In genomic region chr9:127945942-127946341, GRCh38 we compare ENCODE assay signal across 24 cellular contexts. TPM values are rescaled to one million over a fixed set of nuclear protein-coding genes. Genes with fewer than 3 reads are reported as not detected.
A peak's percentile ranks its signal among the peaks of the same experiment; 100 is the strongest.
DNase-seq lines count a peak whose midpoint lies in the region; ATAC-seq and TF ChIP-seq lines count a peak whose summit lies in the region.
"Had no signal": no experiment of that assay in that cellular context is flagged by ENCODE, and none has a peak within 500 bp of the region (broad histone marks: within the 10 kb centered on the region; RNA-seq: fewer than 3 reads in every experiment).

No MANE protein-coding gene starts in this region.

- intact Hi-C loops in transverse colon (cut with DNase I; ENCODE audit: low total_unique reads): no loop called here
- intact Hi-C loops in psoas muscle (cut with DNase I): loop anchor here in 1 of 2 donors (2.0 to 10.0 kb wide), 2 partner anchors 89 to 169 kb away; no protein-coding TSS in a partner anchor

- H3K9me3 ChIP-seq in BLaER1 (no peaks in the 10 kb centered on the region), transverse colon (no peaks in the 10 kb centered on the region), psoas muscle (no peaks in the 10 kb centered on the region)
- H3K9me3 ChIP-seq: HAP-1 had no signal

- H3K9ac ChIP-seq in BLaER1: no peak overlapping the region

- H3K4me1 ChIP-seq in BLaER1 (peaks cover 60% of the 10 kb centered on the region), transverse colon (peaks cover 3 to 8% (median 4%) of the 10 kb centered on the region in 4 donors), psoas muscle (peaks cover 7% of the 10 kb centered on the region)

- peak overlapping the region; percentile 54 for H3K27ac Mint-ChIP-seq in activated CD4-positive, alpha-beta T cell treated with anti-CD3 and anti-CD28 coated beads, Interleukin-2, amount 10 ng/mL, durations not matched to agents 7 days and 5 days
- H3K27ac Mint-ChIP-seq in WTC11: 0 out of 2 replicates have a peak overlapping the region, but pooled peaks have one; percentile 36
- H3K27ac Mint-ChIP-seq: activated CD8-positive, alpha-beta memory T cell treated with anti-CD3 and anti-CD28 coated beads, Interleukin-2, amount 10 ng/mL, durations not matched to agents 7 days and 5 days; endodermal cell; nephron; progenitor cell of endocrine pancreas; T-helper 2 cell treated with Interferon-gamma antibody and Interleukin-4, amounts not matched to agents 5 μg/mL and 100 μg/mL, for 36 hours had no signal

- no peak overlapping the region for H3K4me3 Mint-ChIP-seq in activated CD4-positive, alpha-beta T cell treated with anti-CD3 and anti-CD28 coated beads, Interleukin-2, amount 10 ng/mL, durations not matched to agents 7 days and 5 days
- H3K4me3 Mint-ChIP-seq in WTC11: no peak overlapping the region
- H3K4me3 Mint-ChIP-seq: activated CD8-positive, alpha-beta memory T cell treated with anti-CD3 and anti-CD28 coated beads, Interleukin-2, amount 10 ng/mL, durations not matched to agents 7 days and 5 days; activated T-helper 17 cell treated with anti-CD3 and anti-CD28 coated beads, Interleukin-2, amount 50 U/mL, for 72 hours; endodermal cell; nephron; T-helper 2 cell treated with Interferon-gamma antibody and Interleukin-4, amounts not matched to agents 5 μg/mL and 100 μg/mL, for 36 hours had no signal

- 0 out of 2 replicates have a peak overlapping the region, but pooled peaks have one; percentile 39 for H3K27ac ChIP-seq in BLaER1
- H3K27ac ChIP-seq in layer of hippocampus (ENCODE audit: low read depth, low read length): peak overlapping the region; percentile 50
- H3K27ac ChIP-seq in transverse colon: no peak overlapping the region
- no peak overlapping the region for H3K27ac ChIP-seq in psoas muscle
- H3K27ac ChIP-seq: SK-N-MC had no signal

- H3K4me1 Mint-ChIP-seq in activated CD4-positive, alpha-beta T cell treated with anti-CD3 and anti-CD28 coated beads, Interleukin-2, amount 10 ng/mL, durations not matched to agents 7 days and 5 days: peaks cover 61% of the 10 kb centered on the region
- H3K4me1 Mint-ChIP-seq in WTC11: peaks cover 22% of the 10 kb centered on the region
- H3K4me1 Mint-ChIP-seq: endodermal cell had no signal

- peaks cover 73% of the 10 kb centered on the region for H3K36me3 Mint-ChIP-seq in activated CD4-positive, alpha-beta T cell treated with anti-CD3 and anti-CD28 coated beads, Interleukin-2, amount 10 ng/mL, durations not matched to agents 7 days and 5 days (ENCODE audit: low read depth)
- peaks cover 5% of the 10 kb centered on the region; the same call in 1 of the 2 replicates for H3K36me3 Mint-ChIP-seq in WTC11

- H3K27me3 ChIP-seq in BLaER1 (no peaks in the 10 kb centered on the region), layer of hippocampus (ENCODE audit: control insufficient read depth, insufficient read depth, low read length) (no peaks in the 10 kb centered on the region), transverse colon (no peaks in the 10 kb centered on the region), psoas muscle (ENCODE audit: insufficient read depth in 3 of 3, low read length in 2 of 3) (no peaks in the 10 kb centered on the region)

- CTCF ChIA-PET in activated CD4-positive, alpha-beta T cell treated with anti-CD3 and anti-CD28 coated beads, Interleukin-2, amount 10 ng/mL, durations not matched to agents 7 days and 5 days (lab: Charles Lee): interaction anchor here (6.9 kb wide), 1 partner anchor 89 kb away, joined by 103 read pairs; no protein-coding TSS in a partner anchor
- CTCF ChIA-PET in WTC11 (lab: Charles Lee): interaction anchor here (1.4 kb wide), 1 partner anchor 10 kb away, joined by 5 read pairs; no protein-coding TSS in a partner anchor

- WGBS in transverse colon (ENCODE audit: low coverage in 1 of 2), 2 donors: 88 to 90% methylated on average over 2 to 9 of the region's 9 CpGs
- WGBS in psoas muscle, 3 donors: 83 to 86% (median 83%) methylated on average over 9 of the region's 9 CpGs

- H3K36me3 ChIP-seq in BLaER1 (peaks cover 30% of the 10 kb centered on the region), transverse colon (peaks cover 0 to 12% (median 0%) of the 10 kb centered on the region in 4 donors), psoas muscle (ENCODE audit: insufficient read depth in 1 of 2, low read depth in 1 of 2) (peaks cover 0 to 24% of the 10 kb centered on the region in 2 donors)

- no peak for TF ChIP-seq POLR2A in transverse colon (IDR thresholded peaks at IDR 0.05)

- ATAC-seq in WTC11 (no peak), psoas muscle (no peak)
- ATAC-seq: activated CD8-positive, alpha-beta memory T cell treated with anti-CD3 and anti-CD28 coated beads, Interleukin-2, amount 10 ng/mL, durations not matched to agents 7 days and 5 days; activated T-helper 17 cell treated with anti-CD3 and anti-CD28 coated beads, Interleukin-2, amount 50 U/mL, for 72 hours; left colon had no signal

- no peak for TF ChIP-seq CTCF in WTC11 (IDR thresholded peaks at IDR 0.05)
- TF ChIP-seq CTCF in transverse colon (IDR thresholded peaks at IDR 0.05): no peak
- no peak for TF ChIP-seq CTCF in psoas muscle (IDR thresholded peaks at IDR 0.05)

- H3K4me3 ChIP-seq in BLaER1: no peak overlapping the region
- no peak overlapping the region for H3K4me3 ChIP-seq in transverse colon
- no peak overlapping the region for H3K4me3 ChIP-seq in psoas muscle
- H3K4me3 ChIP-seq: HAP-1, SK-N-MC had no signal

- POLR2A ChIA-PET in activated CD4-positive, alpha-beta T cell treated with anti-CD3 and anti-CD28 coated beads, Interleukin-2, amount 10 ng/mL, durations not matched to agents 7 days and 5 days (lab: Charles Lee): no interaction called here
- POLR2A ChIA-PET in WTC11 (lab: Charles Lee): no interaction called here

- H3K27me3 Mint-ChIP-seq in activated CD4-positive, alpha-beta T cell treated with anti-CD3 and anti-CD28 coated beads, Interleukin-2, amount 10 ng/mL, durations not matched to agents 7 days and 5 days: no peaks in the 10 kb centered on the region
- no peaks in the 10 kb centered on the region for H3K27me3 Mint-ChIP-seq in WTC11 (ENCODE audit: low read depth)
- H3K27me3 Mint-ChIP-seq: activated CD8-positive, alpha-beta memory T cell treated with anti-CD3 and anti-CD28 coated beads, Interleukin-2, amount 10 ng/mL, durations not matched to agents 7 days and 5 days; activated T-helper 17 cell treated with anti-CD3 and anti-CD28 coated beads, Interleukin-2, amount 50 U/mL, for 72 hours; progenitor cell of endocrine pancreas had no signal

- in situ Hi-C loops in transverse colon (cut with MboI; ENCODE audit: low pct_ligation_motif_present in 1 of 4, low pct_unique_long_range_greater_than_20kb in 1 of 4, low sequenced_read_pairs in 3 of 4): loop anchor here (5.0 to 10.0 kb wide), 3 partner anchors 86 to 91 kb away; no protein-coding TSS in a partner anchor

- no peaks in the 10 kb centered on the region for H3K9me3 Mint-ChIP-seq in activated CD4-positive, alpha-beta T cell treated with anti-CD3 and anti-CD28 coated beads, Interleukin-2, amount 10 ng/mL, durations not matched to agents 7 days and 5 days
- no peaks in the 10 kb centered on the region for H3K9me3 Mint-ChIP-seq in WTC11
- H3K9me3 Mint-ChIP-seq: activated T-helper 17 cell treated with anti-CD3 and anti-CD28 coated beads, Interleukin-2, amount 50 U/mL, for 72 hours; endodermal cell; nephron; T-helper 2 cell treated with Interferon-gamma antibody and Interleukin-4, amounts not matched to agents 5 μg/mL and 100 μg/mL, for 36 hours had no signal

- H4K20me1 ChIP-seq in BLaER1: peaks cover 30% of the 10 kb centered on the region; the same call in 1 of the 2 replicates

- no peak for TF ChIP-seq EP300 in transverse colon (IDR thresholded peaks at IDR 0.05; ENCODE audit: low read depth)

- H3K4me2 ChIP-seq in BLaER1: peak overlapping the region; percentile 43; the same call in 1 of the 2 replicates

- no peak for DNase-seq in activated CD4-positive, alpha-beta T cell treated with anti-CD3 and anti-CD28 coated beads, Interleukin-2, amount 10 ng/mL, durations not matched to agents 7 days and 5 days
- no peak for DNase-seq in activated CD4-positive, alpha-beta T cell treated with anti-CD3 and anti-CD28 coated beads for 48 hours
- DNase-seq in WTC11 (ENCODE audit: low spot score) (no peak), transverse colon (no peak), RPMI8226 (no peak), psoas muscle (no peak)
- DNase-seq: 8988T; activated CD8-positive, alpha-beta memory T cell treated with anti-CD3 and anti-CD28 coated beads, Interleukin-2, amount 10 ng/mL, durations not matched to agents 7 days and 5 days; AML-193; endodermal cell; Karpas-422; left colon; NCI-H1048; NCI-H187 treated with DMSO at 0.1 percent for 48 hours; NCI-H2227 treated with DMSO at 0.1 percent for 48 hours; small intestine had no signal

RNA-seq across cellular contexts. Expression of gene DPM2, which starts 8.3 kb away (rescaled TPM):
- total RNA-seq in activated CD4-positive, alpha-beta T cell treated with anti-CD3 and anti-CD28 coated beads, Interleukin-2, amount 10 ng/mL, durations not matched to agents 7 days and 5 days: 10 to 100 TPM; 79.9 to 80.4 TPM
- 53.3 to 58.2 TPM (median 56.1 TPM) in 3 replicates for total RNA-seq in WTC11 (2021)
- total RNA-seq in transverse colon: 100 to 1,000 TPM in 1 of 4 donors, 10 to 100 TPM in 3; 20.6 to 249 (median 26.3) TPM
- 10 to 100 TPM in 3 of 4 donors, 1 to 10 TPM in 1; 9.7 to 17.4 (median 12.2) TPM for total RNA-seq in psoas muscle
- polyA plus RNA-seq in psoas muscle: 10 to 100 TPM; 16.6 to 39.6 (median 37.1) TPM

RNA-seq across cellular contexts. Expression of gene PIP5KL1, which starts 15.4 kb away (rescaled TPM):
- 1 to 10 TPM; 2.5 to 4.1 TPM for total RNA-seq in activated CD4-positive, alpha-beta T cell treated with anti-CD3 and anti-CD28 coated beads, Interleukin-2, amount 10 ng/mL, durations not matched to agents 7 days and 5 days
- total RNA-seq in WTC11 (2021): 15.8 to 20.2 TPM (median 16.8 TPM) in 3 replicates
- 1 to 10 TPM in 1 of 4 donors, not detected in 3; 4.6 TPM for total RNA-seq in transverse colon
- total RNA-seq in psoas muscle: under 1 TPM in 2 of 4 donors, not detected in 2; 0.40 to 0.44 TPM
- polyA plus RNA-seq in psoas muscle: under 1 TPM in 2 of 3 donors, not detected in 1; 0.05 to 0.12 TPM

RNA-seq across cellular contexts. Expression of gene ST6GALNAC4, which starts 29.1 kb away (rescaled TPM):
- 10 to 100 TPM; 16.8 to 22.4 TPM for total RNA-seq in activated CD4-positive, alpha-beta T cell treated with anti-CD3 and anti-CD28 coated beads, Interleukin-2, amount 10 ng/mL, durations not matched to agents 7 days and 5 days
- 25.1 to 25.7 TPM (median 25.4 TPM) in 3 replicates for total RNA-seq in WTC11 (2021)
- total RNA-seq in transverse colon: 10 to 100 TPM; 16.7 to 66.1 (median 47.3) TPM
- total RNA-seq in psoas muscle: 10 to 100 TPM in 3 of 4 donors, 1 to 10 TPM in 1; 8.9 to 52.6 (median 27.3) TPM
- polyA plus RNA-seq in psoas muscle: 10 to 100 TPM; 14.0 to 31.4 (median 14.8) TPM

RNA-seq across cellular contexts. Expression of gene EEIG1, which starts 34.8 kb away (rescaled TPM):
- total RNA-seq in activated CD4-positive, alpha-beta T cell treated with anti-CD3 and anti-CD28 coated beads, Interleukin-2, amount 10 ng/mL, durations not matched to agents 7 days and 5 days: 100 to 1,000 TPM; 412 to 477 TPM
- total RNA-seq in WTC11 (2021) (42.2 to 66.4 TPM (median 51.3 TPM) in 3 replicates), transverse colon (100 to 1,000 TPM in 2 of 4 donors, 10 to 100 TPM in 2; 77.0 to 230 (median 96.7) TPM), psoas muscle (10 to 100 TPM in 1 of 4 donors, 1 to 10 TPM in 3; 3.6 to 11.4 (median 8.3) TPM)
- polyA plus RNA-seq in psoas muscle: 1 to 10 TPM; 3.6 to 6.1 (median 5.1) TPM

RNA-seq across cellular contexts. Expression of gene ST6GALNAC6, which starts 46.5 kb away (rescaled TPM):
- total RNA-seq in activated CD4-positive, alpha-beta T cell treated with anti-CD3 and anti-CD28 coated beads, Interleukin-2, amount 10 ng/mL, durations not matched to agents 7 days and 5 days: 100 to 1,000 TPM; 100 to 122 TPM
- total RNA-seq in WTC11 (2021): 45.1 to 47.5 TPM (median 45.3 TPM) in 3 replicates
- 10 to 100 TPM; 41.0 to 80.4 (median 75.7) TPM for total RNA-seq in transverse colon
- 10 to 100 TPM; 20.3 to 26.1 (median 24.4) TPM for total RNA-seq in psoas muscle
- 10 to 100 TPM; 18.5 to 35.5 (median 31.0) TPM for polyA plus RNA-seq in psoas muscle

Comparison
In these comparisons a context has a peak if more than half of its experiments do, and no peak if none do; other contexts are left out.
1. H3K27ac ChIP-seq: peak in BLaER1 (single experiment) and layer of hippocampus (single experiment); none in transverse colon (0 of 4) and psoas muscle (single experiment).